35 cellular contexts compared by ENCODE assay signal in the genomic region with DNA sequence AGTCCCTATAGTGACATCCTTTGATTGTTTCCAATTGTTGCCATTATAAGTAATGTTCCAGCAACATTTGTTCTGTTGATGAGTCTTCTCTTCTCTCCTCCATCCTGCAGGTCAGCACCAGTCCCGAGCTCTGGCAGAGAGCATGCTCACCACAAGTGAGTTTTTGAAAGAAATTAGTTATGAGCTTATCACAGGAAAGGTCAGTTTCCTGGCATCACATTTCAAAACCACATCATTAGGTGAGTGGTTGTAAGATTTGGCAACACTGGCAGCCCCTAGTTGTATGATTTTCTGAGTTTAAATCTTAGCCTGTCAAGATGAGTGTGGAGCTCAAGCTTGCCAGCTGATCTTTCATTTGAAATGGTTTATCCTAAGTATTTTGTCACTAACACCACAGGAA.
A peak's percentile ranks its signal among the peaks of the same experiment; 100 is the strongest.
DNase-seq lines count a peak whose midpoint lies in the region; ATAC-seq, FAIRE-seq and TF ChIP-seq lines count a peak whose summit lies in the region.
"Had no signal": no experiment of that assay in that cellular context is flagged by ENCODE, and none has a peak within 500 bp of the region (broad histone marks: within the 10 kb centered on the region; RNA-seq: fewer than 3 reads in every experiment).

No MANE protein-coding gene starts in this region.

- H3K36me3 ChIP-seq in HEK293 (ENCODE audit: control insufficient read depth in 2 of 2, insufficient read depth in 1 of 2, low read length in 2 of 2) (peaks cover 6 to 32% of the 10 kb centered on the region in 2 experiments; a peak in 2 of 3 replicates), PC-3 (ENCODE audit: low read depth, low read length) (no peaks in the 10 kb centered on the region), GM12878 (ENCODE audit: control insufficient read depth in 2 of 2, insufficient read depth in 2 of 2, low read length in 1 of 2) (no peaks in the 10 kb centered on the region)
- H3K36me3 ChIP-seq: BLaER1, left ventricle myocardium inferior, ovary, right lobe of liver, tibial artery had no signal

- no peaks in the 10 kb centered on the region for H3K27me3 Mint-ChIP-seq in nephron progenitor cell (ENCODE audit: low read depth, poor library complexity)
- peaks cover 22% of the 10 kb centered on the region for H3K27me3 Mint-ChIP-seq in activated CD4-positive, alpha-beta T cell treated with anti-CD3 and anti-CD28 coated beads, Interleukin-2, amount 10 ng/mL, durations not matched to agents 7 days and 5 days
- peaks cover 12% of the 10 kb centered on the region for H3K27me3 Mint-ChIP-seq in T-helper 2 cell treated with Interferon-gamma antibody and Interleukin-4, amounts not matched to agents 5 μg/mL and 100 μg/mL, for 36 hours (ENCODE audit: low read depth)

- CTCF ChIA-PET in HEK293 (lab: Yijun Ruan, JAX) = interaction anchor here (2.1 to 2.2 kb wide), 2 partner anchors 256 to 259 kb away, joined by 11 read pairs; no protein-coding TSS in a partner anchor
- CTCF ChIA-PET in PC-3 (lab: Charles Lee) = no interaction called here
- CTCF ChIA-PET in GM12878 (lab: Yijun Ruan, JAX) = interaction anchor here (2.3 kb wide), 1 partner anchor 256 kb away, joined by 16 read pairs; no protein-coding TSS in a partner anchor
- CTCF ChIA-PET in activated CD4-positive, alpha-beta T cell treated with anti-CD3 and anti-CD28 coated beads, Interleukin-2, amount 10 ng/mL, durations not matched to agents 7 days and 5 days (lab: Charles Lee) = no interaction called here

- H3K4me2 ChIP-seq in PC-3 (ENCODE audit: low read length) (no peak overlapping the region), GM12878 (ENCODE audit: control insufficient read depth, insufficient read depth) (no peak overlapping the region)
- H3K4me2 ChIP-seq: BLaER1, hepatocyte had no signal

- ATAC-seq in PC-3 (no peak), GM12878 (peak; percentile 41), left lobe of liver (no peak)
- ATAC-seq: naive thymus-derived CD8-positive, alpha-beta T cell; right lobe of liver; stimulated activated naive CD8-positive, alpha-beta T cell treated with anti-CD3 and anti-CD28 coated beads, Interleukin-15, amount 100 ng/mL, for 72 hours had no signal

- TF ChIP-seq CTCF in HEK293 (tag by site-specific recombination; IDR thresholded peaks at IDR 0.05) (no peak), PC-3 (conservative IDR thresholded peaks at IDR 0.05; ENCODE audit: low read depth, low read length) (no peak), GM12878 (IDR thresholded peaks at IDR 0.05 in 2 of 3, conservative IDR thresholded peaks at IDR 0.05 in 1 of 3; ENCODE audit: control insufficient read depth in 2 of 3, extremely low read depth in 1 of 3, insufficient read depth in 1 of 3, low read depth in 3 of 3, low read length in 3 of 3) (no peak), nephron progenitor cell (IDR thresholded peaks at IDR 0.05) (no peak)

- H3K9me3 ChIP-seq in HEK293 (ENCODE audit: control insufficient read depth, insufficient read depth, low read depth, low read length) = no peaks in the 10 kb centered on the region
- H3K9me3 ChIP-seq in PC-3 (ENCODE audit: low read length) = no peaks in the 10 kb centered on the region
- H3K9me3 ChIP-seq in GM12878 (replicated peaks; ENCODE audit: control insufficient read depth, insufficient read depth, low read length) = no peaks in the 10 kb centered on the region
- H3K9me3 ChIP-seq: BLaER1, Caco-2, left ventricle myocardium inferior, ovary, right lobe of liver, tibial artery had no signal

- H3K4me1 Mint-ChIP-seq in nephron progenitor cell = peaks cover 58% of the 10 kb centered on the region
- H3K4me1 Mint-ChIP-seq in activated CD4-positive, alpha-beta T cell treated with anti-CD3 and anti-CD28 coated beads, Interleukin-2, amount 10 ng/mL, durations not matched to agents 7 days and 5 days = no peaks in the 10 kb centered on the region
- no peaks in the 10 kb centered on the region for H3K4me1 Mint-ChIP-seq in T-helper 2 cell treated with Interferon-gamma antibody and Interleukin-4, amounts not matched to agents 5 μg/mL and 100 μg/mL, for 36 hours (ENCODE audit: low read depth)
- H3K4me1 Mint-ChIP-seq: activated naive CD4-positive, alpha-beta T cell treated with anti-CD3 and anti-CD28 coated beads, Interleukin-2, amount 50 U/mL, for 24 hours; central memory CD8-positive, alpha-beta T cell; naive thymus-derived CD8-positive, alpha-beta T cell; stimulated activated naive CD8-positive, alpha-beta T cell treated with anti-CD3 and anti-CD28 coated beads, Interleukin-15, amount 100 ng/mL, for 72 hours had no signal

- H3K4me3 ChIP-seq in HEK293 (ENCODE audit: low read depth, low read length) = no peak overlapping the region
- no peak overlapping the region for H3K4me3 ChIP-seq in PC-3 (ENCODE audit: low read length)
- H3K4me3 ChIP-seq in GM12878 = no peak overlapping the region
- H3K4me3 ChIP-seq: BLaER1, hepatocyte, left ventricle myocardium inferior, ovary, right lobe of liver, SK-N-MC, tibial artery had no signal

- no peaks in the 10 kb centered on the region for H3K9me2 ChIP-seq in PC-3 (replicated peaks; ENCODE audit: low read length)

- no peaks in the 10 kb centered on the region for H3K9me3 Mint-ChIP-seq in nephron progenitor cell
- H3K9me3 Mint-ChIP-seq in activated CD4-positive, alpha-beta T cell treated with anti-CD3 and anti-CD28 coated beads, Interleukin-2, amount 10 ng/mL, durations not matched to agents 7 days and 5 days = no peaks in the 10 kb centered on the region
- no peaks in the 10 kb centered on the region for H3K9me3 Mint-ChIP-seq in T-helper 2 cell treated with Interferon-gamma antibody and Interleukin-4, amounts not matched to agents 5 μg/mL and 100 μg/mL, for 36 hours
- H3K9me3 Mint-ChIP-seq: activated naive CD4-positive, alpha-beta T cell treated with anti-CD3 and anti-CD28 coated beads, Interleukin-2, amount 50 U/mL, for 24 hours; central memory CD8-positive, alpha-beta T cell; IgD-negative memory B cell; mesothelial cell of epicardium; naive thymus-derived CD8-positive, alpha-beta T cell; stimulated activated naive CD8-positive, alpha-beta T cell treated with anti-CD3 and anti-CD28 coated beads, Interleukin-15, amount 100 ng/mL, for 72 hours; T-helper 1 cell treated with Interleukin-12 subunit alpha and Interleukin-12 subunit beta and Interleukin-4 antibody, amounts not matched to agents 30 μg/mL and 1 μg/mL, for 36 hours had no signal

- H3K9ac ChIP-seq in PC-3 (ENCODE audit: low read length) (no peak overlapping the region), GM12878 (ENCODE audit: control insufficient read depth, insufficient read depth, low read length) (no peak overlapping the region)
- H3K9ac ChIP-seq: BLaER1 had no signal

- in situ Hi-C loops in GM12878 (cut with MboI) = no loop called here

- no peak for TF ChIP-seq POLR2A in GM12878 (IDR thresholded peaks at IDR 0.05; ENCODE audit: low read depth, low read length)

- no peak overlapping the region for H3K4me3 Mint-ChIP-seq in nephron progenitor cell
- H3K4me3 Mint-ChIP-seq in activated CD4-positive, alpha-beta T cell treated with anti-CD3 and anti-CD28 coated beads, Interleukin-2, amount 10 ng/mL, durations not matched to agents 7 days and 5 days = no peak overlapping the region
- H3K4me3 Mint-ChIP-seq in T-helper 2 cell treated with Interferon-gamma antibody and Interleukin-4, amounts not matched to agents 5 μg/mL and 100 μg/mL, for 36 hours = no peak overlapping the region
- H3K4me3 Mint-ChIP-seq: activated naive CD4-positive, alpha-beta T cell treated with anti-CD3 and anti-CD28 coated beads, Interleukin-2, amount 50 U/mL, for 24 hours; central memory CD8-positive, alpha-beta T cell; IgD-negative memory B cell; mesothelial cell of epicardium; naive thymus-derived CD8-positive, alpha-beta T cell; stimulated activated naive CD8-positive, alpha-beta T cell treated with anti-CD3 and anti-CD28 coated beads, Interleukin-15, amount 100 ng/mL, for 72 hours; T-helper 1 cell treated with Interleukin-12 subunit alpha and Interleukin-12 subunit beta and Interleukin-4 antibody, amounts not matched to agents 30 μg/mL and 1 μg/mL, for 36 hours had no signal

- no peak for TF ChIP-seq EP300 in GM12878 (IDR thresholded peaks at IDR 0.05; ENCODE audit: borderline replicate concordance in 1 of 2, control insufficient read depth in 1 of 2, low read depth in 2 of 2, low read length in 2 of 2)

- H3K36me3 Mint-ChIP-seq in nephron progenitor cell (ENCODE audit: low read depth) = peaks cover 46% of the 10 kb centered on the region
- no peaks in the 10 kb centered on the region for H3K36me3 Mint-ChIP-seq in activated CD4-positive, alpha-beta T cell treated with anti-CD3 and anti-CD28 coated beads, Interleukin-2, amount 10 ng/mL, durations not matched to agents 7 days and 5 days (ENCODE audit: low read depth)
- H3K36me3 Mint-ChIP-seq in T-helper 2 cell treated with Interferon-gamma antibody and Interleukin-4, amounts not matched to agents 5 μg/mL and 100 μg/mL, for 36 hours (ENCODE audit: low read depth) = no peaks in the 10 kb centered on the region
- H3K36me3 Mint-ChIP-seq: activated naive CD4-positive, alpha-beta T cell treated with anti-CD3 and anti-CD28 coated beads, Interleukin-2, amount 50 U/mL, for 24 hours; naive thymus-derived CD8-positive, alpha-beta T cell had no signal

- H3F3A ChIP-seq in PC-3 (ENCODE audit: low read length, unreplicated experiment) = no peaks in the 10 kb centered on the region

- WGBS in GM12878 (ENCODE audit: insufficient coverage, insufficient replicate concordance, low lambda C conversion rate, missing lambda C conversion rate) = 29% methylated on average over 1 of the region's 1 CpG

- H3K79me2 ChIP-seq in PC-3 (ENCODE audit: low read length) (no peaks in the 10 kb centered on the region), GM12878 (ENCODE audit: control insufficient read depth, insufficient read depth, low read length) (no peaks in the 10 kb centered on the region)
- H3K79me2 ChIP-seq: hepatocyte had no signal

- H3K27ac ChIP-seq in HEK293 (ENCODE audit: extremely low read depth, low read depth, low read length) (no peak overlapping the region), PC-3 (ENCODE audit: low read length) (no peak overlapping the region), GM12878 (ENCODE audit: control insufficient read depth, insufficient read depth) (no peak overlapping the region)
- H3K27ac ChIP-seq: BLaER1, epithelial cell of prostate, hepatocyte, left ventricle myocardium inferior, ovary, right lobe of liver, RWPE1, SK-N-MC had no signal

- SMC1A ChIA-PET in GM12878 (lab: Charles Lee; ENCODE audit: uncharacterized antibody, unreplicated experiment) = interaction anchor here (0.6 kb wide), 1 partner anchor 15 kb away, joined by 3 read pairs; no protein-coding TSS in a partner anchor

- H3K27me3 ChIP-seq in PC-3 (ENCODE audit: low read length) (no peaks in the 10 kb centered on the region), GM12878 (replicated peaks in 1 of 2; ENCODE audit: control insufficient read depth in 2 of 2, insufficient read depth in 2 of 2, low read length in 1 of 2) (no peaks in the 10 kb centered on the region; a peak in 1 of 4 replicates)
- H3K27me3 ChIP-seq: BLaER1, hepatocyte, ovary, right lobe of liver, tibial artery had no signal

- H3K27ac Mint-ChIP-seq in nephron progenitor cell = peak overlapping the region; percentile 82
- no peak overlapping the region for H3K27ac Mint-ChIP-seq in activated CD4-positive, alpha-beta T cell treated with anti-CD3 and anti-CD28 coated beads, Interleukin-2, amount 10 ng/mL, durations not matched to agents 7 days and 5 days
- no peak overlapping the region for H3K27ac Mint-ChIP-seq in T-helper 2 cell treated with Interferon-gamma antibody and Interleukin-4, amounts not matched to agents 5 μg/mL and 100 μg/mL, for 36 hours
- H3K27ac Mint-ChIP-seq: activated naive CD4-positive, alpha-beta T cell treated with anti-CD3 and anti-CD28 coated beads, Interleukin-2, amount 50 U/mL, for 24 hours; IgD-negative memory B cell; naive thymus-derived CD8-positive, alpha-beta T cell; stimulated activated naive CD8-positive, alpha-beta T cell treated with anti-CD3 and anti-CD28 coated beads, Interleukin-15, amount 100 ng/mL, for 72 hours; T-helper 1 cell treated with Interleukin-12 subunit alpha and Interleukin-12 subunit beta and Interleukin-4 antibody, amounts not matched to agents 30 μg/mL and 1 μg/mL, for 36 hours had no signal

- POLR2A ChIA-PET in HEK293 (lab: Yijun Ruan, JAX) = interaction anchor here (0.5 kb wide), 1 partner anchor 235 kb away, joined by 3 read pairs; no protein-coding TSS in a partner anchor
- POLR2A ChIA-PET in PC-3 (lab: Charles Lee; ENCODE audit: unreplicated experiment) = interaction anchor here (0.6 kb wide), 1 partner anchor 149 kb away, joined by 3 read pairs; no protein-coding TSS in a partner anchor
- POLR2A ChIA-PET in GM12878 (lab: Charles Lee) = no interaction called here
- POLR2A ChIA-PET in activated CD4-positive, alpha-beta T cell treated with anti-CD3 and anti-CD28 coated beads, Interleukin-2, amount 10 ng/mL, durations not matched to agents 7 days and 5 days (lab: Charles Lee) = no interaction called here

- BruUV-seq in PC-3 (replicated peaks; lab: Mats Ljungman, UMichigan) (no TSS peak), GM12878 (replicated peaks; lab: Mats Ljungman, UMichigan) (no TSS peak)

- intact Hi-C loops in PC-3 (cut with micrococcal nuclease) = loop anchor here (10.0 kb wide), 1 partner anchor 486 kb away; no protein-coding TSS in a partner anchor
- intact Hi-C loops in GM12878 (cut with micrococcal nuclease; ENCODE audit: unreplicated experiment) = no loop called here

- H2AFZ ChIP-seq in PC-3 (ENCODE audit: low read length) (no peak overlapping the region), GM12878 (ENCODE audit: control insufficient read depth, low read depth, low read length) (no peak overlapping the region)
- H2AFZ ChIP-seq: hepatocyte had no signal

- TF ChIP-seq RAD21 in GM12878 (IDR thresholded peaks at IDR 0.05; ENCODE audit: insufficient read depth, low read depth, low read length) = no peak

- FAIRE-seq in GM12878 (lab: Jason Lieb, UNC) = no peak
- FAIRE-seq: GM19239 had no signal

- H3K4me1 ChIP-seq in HEK293 (ENCODE audit: control insufficient read depth, insufficient read depth, low read length) = peaks cover 7% of the 10 kb centered on the region; the same call in 1 of the 2 replicates
- H3K4me1 ChIP-seq in PC-3 (ENCODE audit: insufficient read depth, low read length) = peaks cover 7% of the 10 kb centered on the region
- no peaks in the 10 kb centered on the region for H3K4me1 ChIP-seq in GM12878 (ENCODE audit: control insufficient read depth, insufficient read depth, low read length)
- H3K4me1 ChIP-seq: BLaER1, Caco-2 had no signal

- H4K20me1 ChIP-seq in PC-3 (ENCODE audit: low read length) (no peaks in the 10 kb centered on the region), GM12878 (ENCODE audit: control insufficient read depth, insufficient read depth) (no peaks in the 10 kb centered on the region)
- H4K20me1 ChIP-seq: BLaER1 had no signal

- peak; percentile 16 for DNase-seq in PC-3
- no peak for DNase-seq in GM12878 (ENCODE audit: low read depth, low spot score)
- DNase-seq in nephron progenitor cell = no peak
- DNase-seq in left lobe of liver (ENCODE audit: low spot score) = no peak
- DNase-seq in activated CD4-positive, alpha-beta T cell treated with anti-CD3 and anti-CD28 coated beads, Interleukin-2, amount 10 ng/mL, durations not matched to agents 7 days and 5 days = no peak
- DNase-seq in T-helper 2 cell treated with Interferon-gamma antibody and Interleukin-4, amounts not matched to agents 5 μg/mL and 100 μg/mL, for 36 hours (ENCODE audit: low spot score) = no peak
- DNase-seq in NCI-H2171 treated with DMSO at 0.1 percent for 48 hours (lab: John Stamatoyannopoulos, UW) = no peak
- DNase-seq: activated CD4-positive, alpha-beta T cell treated with anti-CD3 and anti-CD28 coated beads, Interleukin-2, amount 50 U/mL, for 4 hours; activated CD8-positive, alpha-beta memory T cell treated with anti-CD3 and anti-CD28 coated beads, Interleukin-2, amount 50 U/mL, for 4 hours; anterior cingulate cortex; Caco-2; DMS79 treated with DMSO at 0.1 percent for 48 hours; foreskin fibroblast; HCEC 1CT; left ventricle myocardium inferior; naive thymus-derived CD8-positive, alpha-beta T cell; NCI-H146; NCI-H526 treated with DMSO at 0.1 percent for 48 hours; ovary; right lobe of liver; stimulated activated CD4-positive, alpha-beta T cell treated with anti-CD3 and anti-CD28 coated beads, Interleukin-15, amount 100 ng/mL, for 24 hours; stimulated activated naive CD8-positive, alpha-beta T cell treated with anti-CD3 and anti-CD28 coated beads, Interleukin-15, amount 100 ng/mL, for 72 hours; tibial artery had no signal

- RAD21 ChIA-PET in GM12878 (lab: Charles Lee; ENCODE audit: unreplicated experiment) = no interaction called here

Comparison
In these comparisons a context has a peak if more than half of its experiments do, and no peak if none do; other contexts are left out.
1. CTCF ChIA-PET loops: an anchor here in HEK293 (2.1 to 2.2 kb wide) and GM12878 (2.3 kb wide); none called in PC-3 and activated CD4-positive, alpha-beta T cell treated with anti-CD3 and anti-CD28 coated beads, Interleukin-2, amount 10 ng/mL, durations not matched to agents 7 days and 5 days.
2. POLR2A ChIA-PET loops: an anchor here in HEK293 (0.5 kb wide) and PC-3 (0.6 kb wide); none called in GM12878 and activated CD4-positive, alpha-beta T cell treated with anti-CD3 and anti-CD28 coated beads, Interleukin-2, amount 10 ng/mL, durations not matched to agents 7 days and 5 days.